18 cellular contexts compared by ENCODE assay signal in the genomic region with DNA sequence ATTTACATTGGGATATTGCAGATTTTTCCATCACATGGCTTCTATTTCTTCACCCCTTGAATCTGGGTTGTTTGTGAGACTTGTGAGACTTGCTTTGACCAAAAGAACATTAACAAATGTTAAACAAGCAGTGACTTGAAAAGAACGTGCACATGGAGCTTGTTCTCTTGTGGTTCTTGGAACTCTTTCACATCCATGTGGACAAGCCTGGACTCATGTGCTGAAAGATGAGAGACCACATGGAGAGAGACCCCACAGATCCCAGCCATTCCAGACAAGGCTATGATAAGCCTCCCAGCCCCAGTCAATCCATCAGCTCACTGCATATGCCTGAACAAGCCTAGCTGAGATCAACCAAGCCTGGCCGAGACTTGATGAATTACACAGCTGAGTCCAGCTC.
A peak's percentile ranks its signal among the peaks of the same experiment; 100 is the strongest.
DNase-seq lines count a peak whose midpoint lies in the region; FAIRE-seq and TF ChIP-seq lines count a peak whose summit lies in the region.
"Had no signal": no experiment of that assay in that cellular context is flagged by ENCODE, and none has a peak within 500 bp of the region (broad histone marks: within the 10 kb centered on the region; RNA-seq: fewer than 3 reads in every experiment).

No MANE protein-coding gene starts in this region.

- TF ChIP-seq CTCF in AG10803 (conservative IDR thresholded peaks at IDR 0.05; ENCODE audit: low read length) (no peak), keratinocyte (optimal IDR thresholded peaks at IDR 0.05 in 1 of 3, IDR thresholded peaks at IDR 0.05 in 1 of 3, conservative IDR thresholded peaks at IDR 0.05 in 1 of 3; ENCODE audit: extremely low read depth in 1 of 3, insufficient read depth in 2 of 3, low read length in 3 of 3) (no peak)

- H3K27me3 ChIP-seq in Karpas-422 (ENCODE audit: low read length) (no peaks in the 10 kb centered on the region), keratinocyte (ENCODE audit: control insufficient read depth, extremely low read depth, insufficient read depth, low read length) (no peaks in the 10 kb centered on the region)

- dilution Hi-C loops in keratinocyte (cut with MboI; ENCODE audit: extremely low pct_ligation_motif_present, low sequenced_read_pairs): no loop called here

- no peaks in the 10 kb centered on the region for H3K4me1 ChIP-seq in Karpas-422 (ENCODE audit: low read length)
- H3K4me1 ChIP-seq in keratinocyte (ENCODE audit: control insufficient read depth, extremely low read depth, insufficient read depth, low read length): no peaks in the 10 kb centered on the region

- no peak overlapping the region for H3K4me2 ChIP-seq in Karpas-422 (ENCODE audit: low read depth, low read length, poor library complexity, severe bottlenecking)
- H3K4me2 ChIP-seq in keratinocyte (ENCODE audit: control insufficient read depth, extremely low read depth, insufficient read depth, low read depth, low read length): no peak overlapping the region

- H2AFZ ChIP-seq in Karpas-422 (ENCODE audit: low read length) (peak overlapping the region; percentile 1; the same call in 1 of the 2 replicates), keratinocyte (ENCODE audit: control insufficient read depth, low read length) (peak overlapping the region; percentile 3)

- DNase-seq in AG10803 (ENCODE audit: low read depth) (peak; percentile 35), Karpas-422 (no peak), fibroblast of gingiva (ENCODE audit: low read depth) (peak; percentile 11), keratinocyte (ENCODE audit: low read depth, low spot score) (no peak), HPDE6-E6E7 (ENCODE audit: extremely low spot score) (no peak), COLO668 (lab: John Stamatoyannopoulos, UW; ENCODE audit: unreplicated experiment) (no peak)
- no peak for DNase-seq in central memory CD4-positive, alpha-beta T cell
- DNase-seq: CD4-positive, alpha-beta T cell; DMS153; DMS79; GDM1; GOT3; H7; HFFc6 had no signal

- H3K9me2 ChIP-seq in Karpas-422 (replicated peaks; ENCODE audit: insufficient read depth, low read length): no peaks in the 10 kb centered on the region

- no peaks in the 10 kb centered on the region for H3K79me2 ChIP-seq in Karpas-422 (ENCODE audit: low read length)
- no peaks in the 10 kb centered on the region for H3K79me2 ChIP-seq in keratinocyte (ENCODE audit: control insufficient read depth, insufficient read depth, low read length)

- no peak overlapping the region for H3K9ac ChIP-seq in Karpas-422 (ENCODE audit: low read length)
- H3K9ac ChIP-seq in keratinocyte (ENCODE audit: control insufficient read depth, extremely low read depth, insufficient read depth, low read length): no peak overlapping the region

- FAIRE-seq in keratinocyte (lab: Jason Lieb, UNC): no peak
- FAIRE-seq: GM12892, GM18507, K562 had no signal

- no peak overlapping the region for H3K27ac ChIP-seq in Karpas-422 (ENCODE audit: low read length)
- H3K27ac ChIP-seq in keratinocyte (ENCODE audit: control insufficient read depth, insufficient read depth, low read length): no peak overlapping the region
- H3K27ac ChIP-seq: C4-2B had no signal

- H3K9me1 ChIP-seq in keratinocyte (ENCODE audit: control insufficient read depth, extremely low read depth, insufficient read depth, low read length): no peaks in the 10 kb centered on the region

- H3K36me3 ChIP-seq in Karpas-422 (ENCODE audit: insufficient read depth, low read length) (no peaks in the 10 kb centered on the region), keratinocyte (ENCODE audit: control insufficient read depth in 2 of 2, extremely low read depth in 1 of 2, insufficient read depth in 2 of 2, low read length in 2 of 2) (no peaks in the 10 kb centered on the region)

- peaks cover 3% of the 10 kb centered on the region; the same call in 1 of the 2 replicates for H3K9me3 ChIP-seq in Karpas-422 (ENCODE audit: low read length)
- peaks cover 2% of the 10 kb centered on the region for H3K9me3 ChIP-seq in keratinocyte (ENCODE audit: control insufficient read depth, low read depth, low read length)

- H4K20me1 ChIP-seq in Karpas-422 (ENCODE audit: insufficient read depth, low read depth, low read length): no peaks in the 10 kb centered on the region
- H4K20me1 ChIP-seq in keratinocyte (ENCODE audit: control insufficient read depth, extremely low read depth, insufficient read depth, low read length): no peaks in the 10 kb centered on the region

- H3K4me3 ChIP-seq in AG10803 (ENCODE audit: low read length) (no peak overlapping the region), Karpas-422 (ENCODE audit: low read length) (no peak overlapping the region), keratinocyte (ENCODE audit: control insufficient read depth in 2 of 3, extremely low read depth in 1 of 3, insufficient read depth in 2 of 3, low read depth in 1 of 3, low read length in 3 of 3) (no peak overlapping the region)
- H3K4me3 ChIP-seq: K562 had no signal

Comparison
In these comparisons a context has a peak if more than half of its experiments do, and no peak if none do; other contexts are left out.
1. DNase-seq: peak in AG10803 (single experiment) and fibroblast of gingiva (single experiment); none in Karpas-422 (single experiment), keratinocyte (single experiment), HPDE6-E6E7 (single experiment), COLO668 (single experiment) and central memory CD4-positive, alpha-beta T cell (single experiment).